8 cellular contexts compared by ENCODE assay signal in the genomic region with DNA sequence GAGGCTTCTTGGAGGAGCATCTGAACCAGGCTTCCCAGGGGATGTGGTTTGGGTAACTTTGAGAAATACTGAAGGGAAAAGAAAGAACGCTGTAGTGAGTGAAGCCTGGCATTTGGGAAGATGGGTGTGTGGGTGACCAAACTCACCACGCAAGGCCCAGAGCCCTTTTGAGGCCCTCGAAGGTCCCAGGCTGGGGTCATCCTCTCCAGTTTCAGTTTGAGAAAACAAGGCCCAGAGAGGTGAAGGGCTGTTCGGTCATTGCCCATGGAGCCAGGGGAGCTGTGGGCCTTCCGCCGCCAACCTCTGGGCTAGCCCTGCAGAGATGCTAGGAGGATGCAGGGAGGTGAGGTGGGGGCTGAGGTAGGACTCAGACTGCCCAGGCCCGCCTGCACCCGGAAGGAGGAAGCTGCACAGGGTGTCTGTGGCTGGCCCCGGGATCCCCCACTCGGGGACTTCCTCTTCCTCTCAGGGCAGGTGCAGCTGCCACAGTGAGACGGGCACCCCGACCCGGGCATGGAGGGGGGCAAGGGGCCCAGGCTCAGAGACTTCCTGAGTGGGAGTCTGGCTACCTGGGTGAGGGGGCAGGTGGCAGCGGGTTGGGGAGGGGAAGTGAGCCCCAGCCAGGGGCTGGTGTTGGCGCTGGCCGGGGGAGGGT. TPM values are rescaled to one million over a fixed set of nuclear protein-coding genes. Genes with fewer than 3 reads are reported as not detected.
A peak's percentile ranks its signal among the peaks of the same experiment; 100 is the strongest.
DNase-seq lines count a peak whose midpoint lies in the region; ATAC-seq and TF ChIP-seq lines count a peak whose summit lies in the region.

A gene with protein sequence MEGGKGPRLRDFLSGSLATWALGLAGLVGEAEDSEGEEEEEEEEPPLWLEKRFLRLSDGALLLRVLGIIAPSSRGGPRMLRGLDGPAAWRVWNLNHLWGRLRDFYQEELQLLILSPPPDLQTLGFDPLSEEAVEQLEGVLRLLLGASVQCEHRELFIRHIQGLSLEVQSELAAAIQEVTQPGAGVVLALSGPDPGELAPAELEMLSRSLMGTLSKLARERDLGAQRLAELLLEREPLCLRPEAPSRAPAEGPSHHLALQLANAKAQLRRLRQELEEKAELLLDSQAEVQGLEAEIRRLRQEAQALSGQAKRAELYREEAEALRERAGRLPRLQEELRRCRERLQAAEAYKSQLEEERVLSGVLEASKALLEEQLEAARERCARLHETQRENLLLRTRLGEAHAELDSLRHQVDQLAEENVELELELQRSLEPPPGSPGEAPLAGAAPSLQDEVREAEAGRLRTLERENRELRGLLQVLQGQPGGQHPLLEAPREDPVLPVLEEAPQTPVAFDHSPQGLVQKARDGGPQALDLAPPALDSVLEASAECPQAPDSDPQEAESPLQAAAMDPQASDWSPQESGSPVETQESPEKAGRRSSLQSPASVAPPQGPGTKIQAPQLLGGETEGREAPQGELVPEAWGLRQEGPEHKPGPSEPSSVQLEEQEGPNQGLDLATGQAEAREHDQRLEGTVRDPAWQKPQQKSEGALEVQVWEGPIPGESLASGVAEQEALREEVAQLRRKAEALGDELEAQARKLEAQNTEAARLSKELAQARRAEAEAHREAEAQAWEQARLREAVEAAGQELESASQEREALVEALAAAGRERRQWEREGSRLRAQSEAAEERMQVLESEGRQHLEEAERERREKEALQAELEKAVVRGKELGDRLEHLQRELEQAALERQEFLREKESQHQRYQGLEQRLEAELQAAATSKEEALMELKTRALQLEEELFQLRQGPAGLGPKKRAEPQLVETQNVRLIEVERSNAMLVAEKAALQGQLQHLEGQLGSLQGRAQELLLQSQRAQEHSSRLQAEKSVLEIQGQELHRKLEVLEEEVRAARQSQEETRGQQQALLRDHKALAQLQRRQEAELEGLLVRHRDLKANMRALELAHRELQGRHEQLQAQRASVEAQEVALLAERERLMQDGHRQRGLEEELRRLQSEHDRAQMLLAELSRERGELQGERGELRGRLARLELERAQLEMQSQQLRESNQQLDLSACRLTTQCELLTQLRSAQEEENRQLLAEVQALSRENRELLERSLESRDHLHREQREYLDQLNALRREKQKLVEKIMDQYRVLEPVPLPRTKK (N-terminal part only) (plus strand): TSS at position 451 of the 655 bp plus-strand sequence. CDS start 63 bp downstream, at position 514.

- peak; percentile 75 for DNase-seq in activated gamma-delta T cell (lab: John Stamatoyannopoulos, UW)
- peak; percentile 68 to 83 (median 70) for DNase-seq in right lobe of liver
- peak; percentile 63 to 91 for DNase-seq in stimulated activated effector memory CD8-positive, alpha-beta T cell treated with anti-CD3 and anti-CD28 coated beads, Interleukin-12 subunit alpha, Interleukin-12 subunit beta, amount 100 ng/mL, for 72 hours (ENCODE audit: low spot score in 2 of 2)
- no peak for DNase-seq in putamen (ENCODE audit: low spot score)
- no peak for DNase-seq in osteocyte (ENCODE audit: extremely low spot score, unreplicated experiment)

- H3K9me3 ChIP-seq in right lobe of liver = no peaks in the 10 kb centered on the region

- H3K27me3 ChIP-seq in right lobe of liver = no peaks in the 10 kb centered on the region

- H3K27ac ChIP-seq in right lobe of liver = peak within 1 kb of the TSS in 1 of 3 donors; percentile 33

- peaks cover 0 to 11% (median 2%) of the 10 kb centered on the region in 4 donors for H3K4me1 ChIP-seq in right lobe of liver

- intact Hi-C loops in right lobe of liver (cut with DNase I) = no loop called here

- H3K4me1 Mint-ChIP-seq in stimulated activated effector memory CD8-positive, alpha-beta T cell treated with anti-CD3 and anti-CD28 coated beads, Interleukin-12 subunit alpha, Interleukin-12 subunit beta, amount 100 ng/mL, for 72 hours = peaks cover 43% of the 10 kb centered on the region
- peaks cover 4% of the 10 kb centered on the region for H3K4me1 Mint-ChIP-seq in osteocyte (ENCODE audit: unreplicated experiment)

- peak within 1 kb of the TSS; percentile 58 for H3K4me3 ChIP-seq in GM12875 (ENCODE audit: low read depth, low read length)
- H3K4me3 ChIP-seq in right lobe of liver = no peak within 1 kb of the TSS

- H3K27me3 Mint-ChIP-seq in osteocyte (ENCODE audit: unreplicated experiment) = no peaks in the 10 kb centered on the region

- TF ChIP-seq CTCF in GM12875 (IDR thresholded peaks at IDR 0.05; ENCODE audit: borderline replicate concordance, insufficient read depth, low read depth, low read length) = no peak
- no peak for TF ChIP-seq CTCF in right lobe of liver (IDR thresholded peaks at IDR 0.05)
- no peak for TF ChIP-seq CTCF in osteocyte (IDR thresholded peaks at IDR 0.05)

- peak within 1 kb of the TSS; percentile 83 for H3K27ac Mint-ChIP-seq in stimulated activated effector memory CD8-positive, alpha-beta T cell treated with anti-CD3 and anti-CD28 coated beads, Interleukin-12 subunit alpha, Interleukin-12 subunit beta, amount 100 ng/mL, for 72 hours
- no peak within 1 kb of the TSS for H3K27ac Mint-ChIP-seq in osteocyte (ENCODE audit: unreplicated experiment)

- peaks cover 68% of the 10 kb centered on the region for H3K36me3 Mint-ChIP-seq in stimulated activated effector memory CD8-positive, alpha-beta T cell treated with anti-CD3 and anti-CD28 coated beads, Interleukin-12 subunit alpha, Interleukin-12 subunit beta, amount 100 ng/mL, for 72 hours
- no peaks in the 10 kb centered on the region for H3K36me3 Mint-ChIP-seq in osteocyte (ENCODE audit: unreplicated experiment)

- 35% methylated on average over 5 of the region's 16 CpGs for WGBS in right lobe of liver (ENCODE audit: insufficient coverage, low coverage, low lambda C conversion rate, missing lambda C conversion rate)

- peak within 1 kb of the TSS; percentile 90 for H3K4me3 Mint-ChIP-seq in stimulated activated effector memory CD8-positive, alpha-beta T cell treated with anti-CD3 and anti-CD28 coated beads, Interleukin-12 subunit alpha, Interleukin-12 subunit beta, amount 100 ng/mL, for 72 hours
- no peak within 1 kb of the TSS for H3K4me3 Mint-ChIP-seq in osteocyte (ENCODE audit: unreplicated experiment)

- ATAC-seq in HG02870 (IDR thresholded peaks at IDR 0.05; ENCODE audit: unreplicated experiment) = peak; percentile 39
- ATAC-seq in right lobe of liver = peak; percentile 30 to 58 (median 35)
- peak; percentile 86 for ATAC-seq in stimulated activated effector memory CD8-positive, alpha-beta T cell treated with anti-CD3 and anti-CD28 coated beads, Interleukin-12 subunit alpha, Interleukin-12 subunit beta, amount 100 ng/mL, for 72 hours

- no peaks in the 10 kb centered on the region for H3K9me3 Mint-ChIP-seq in stimulated activated effector memory CD8-positive, alpha-beta T cell treated with anti-CD3 and anti-CD28 coated beads, Interleukin-12 subunit alpha, Interleukin-12 subunit beta, amount 100 ng/mL, for 72 hours
- no peaks in the 10 kb centered on the region for H3K9me3 Mint-ChIP-seq in osteocyte (ENCODE audit: unreplicated experiment)

- no peaks in the 10 kb centered on the region for H3K36me3 ChIP-seq in right lobe of liver

- TF ChIP-seq POLR2A in Raji (IDR thresholded peaks at IDR 0.05; ENCODE audit: insufficient read depth, low read depth, low read length) = peak; percentile 79
- TF ChIP-seq POLR2A in right lobe of liver (IDR thresholded peaks at IDR 0.05) = no peak

RNA-seq across cellular contexts. Expression of the gene that starts here (rescaled TPM):
- 10 to 100 TPM in 1 of 6 experiments, 1 to 10 TPM in 5; 2.4 to 10.6 (median 4.9) TPM for total RNA-seq in right lobe of liver
- 0.30 TPM in 1 of 2 replicates, not detected in the other for total RNA-seq in osteocyte

Comparison
In these comparisons a context has a peak if more than half of its experiments do, and no peak if none do; other contexts are left out.
1. ATAC-seq: peak in every context shown above with its lines; median percentile 86 in stimulated activated effector memory CD8-positive, alpha-beta T cell treated with anti-CD3 and anti-CD28 coated beads, Interleukin-12 subunit alpha, Interleukin-12 subunit beta, amount 100 ng/mL, for 72 hours; 39 in HG02870; 35 in right lobe of liver.
2. DNase-seq: peak in activated gamma-delta T cell (single experiment), right lobe of liver (3 of 3) and stimulated activated effector memory CD8-positive, alpha-beta T cell treated with anti-CD3 and anti-CD28 coated beads, Interleukin-12 subunit alpha, Interleukin-12 subunit beta, amount 100 ng/mL, for 72 hours (2 of 2); none in putamen (single experiment) and osteocyte (single experiment).